8 cellular contexts compared by ENCODE assay signal in the genomic region with DNA sequence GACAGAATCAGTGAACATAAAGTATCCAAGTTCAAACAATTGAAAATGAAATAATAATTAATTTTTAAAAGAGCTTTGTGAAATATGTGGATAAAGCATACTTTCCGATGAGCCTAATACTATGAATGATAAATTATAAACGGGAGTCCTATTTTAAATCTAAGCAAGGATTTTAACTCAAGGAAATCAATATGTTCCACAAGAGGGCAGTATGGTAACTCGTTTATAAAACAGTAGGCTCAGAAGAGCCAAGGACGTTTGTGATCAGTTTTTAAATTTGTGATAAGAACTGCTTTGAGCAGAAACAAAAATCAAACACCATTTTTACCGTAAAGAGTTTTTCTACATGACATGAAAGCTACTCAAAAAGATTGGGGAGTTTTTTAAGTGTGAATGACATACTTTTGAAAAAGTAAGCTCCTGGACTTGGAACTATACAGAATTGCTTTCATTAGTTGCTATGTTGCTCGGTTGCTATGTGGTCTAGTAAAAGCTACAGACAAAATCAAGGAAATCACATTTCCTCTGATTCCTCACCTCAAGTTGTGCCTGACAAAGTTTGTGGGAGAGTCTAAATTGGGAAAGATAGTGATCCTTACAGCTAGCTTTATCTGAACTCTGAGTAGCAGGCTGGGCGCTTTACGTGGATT. TPM values are rescaled to one million over a fixed set of nuclear protein-coding genes. Genes with fewer than 3 reads are reported as not detected.
DNase-seq lines count a peak whose midpoint lies in the region; ATAC-seq and TF ChIP-seq lines count a peak whose summit lies in the region.
"Had no signal": no experiment of that assay in that cellular context is flagged by ENCODE, and none has a peak within 500 bp of the region (broad histone marks: within the 10 kb centered on the region; RNA-seq: fewer than 3 reads in every experiment).

No MANE protein-coding gene starts in this region.

- intact Hi-C loops in tibial artery (cut with DNase I; ENCODE audit: low total_unique reads): no loop called here

- ATAC-seq in GM18502 (IDR thresholded peaks at IDR 0.05; ENCODE audit: poor library complexity, unreplicated experiment): no peak

- H3K9ac ChIP-seq in adipocyte (ENCODE audit: low read length): no peak overlapping the region

- no peaks in the 10 kb centered on the region for H3K4me1 ChIP-seq in adipocyte (ENCODE audit: control insufficient read depth, insufficient read depth, low read length)
- no peaks in the 10 kb centered on the region for H3K4me1 ChIP-seq in hepatocyte (ENCODE audit: insufficient read depth)
- no peaks in the 10 kb centered on the region for H3K4me1 ChIP-seq in tibial artery

- H3K9me2 ChIP-seq in hepatocyte (replicated peaks; ENCODE audit: insufficient read depth): no peaks in the 10 kb centered on the region

- H3K36me3 ChIP-seq in adipocyte (ENCODE audit: control insufficient read depth, insufficient read depth, low read length, severe bottlenecking): no peaks in the 10 kb centered on the region
- no peaks in the 10 kb centered on the region for H3K36me3 ChIP-seq in hepatocyte (replicated peaks; ENCODE audit: insufficient read depth, low read depth)
- no peaks in the 10 kb centered on the region for H3K36me3 ChIP-seq in tibial artery

- H2AFZ ChIP-seq in hepatocyte: no peak overlapping the region

- peak; percentile 20 for DNase-seq in GF-D8 (lab: John Stamatoyannopoulos, UW)
- peak; percentile 54 for DNase-seq in MV-4-11 (lab: John Stamatoyannopoulos, UW)
- peak; percentile 87 for DNase-seq in adipocyte (ENCODE audit: low read depth)
- peak; percentile 72 for DNase-seq in hepatocyte (ENCODE audit: low spot score)
- no peak for DNase-seq in tibial artery
- DNase-seq in SKM-1 (lab: John Stamatoyannopoulos, UW; ENCODE audit: unreplicated experiment): no peak

- peaks cover 35% of the 10 kb centered on the region for H3K27me3 ChIP-seq in adipocyte (replicated peaks; ENCODE audit: control insufficient read depth, insufficient read depth, low read length)
- peaks cover 28% of the 10 kb centered on the region for H3K27me3 ChIP-seq in hepatocyte
- H3K27me3 ChIP-seq in tibial artery: peaks cover 0 to 30% of the 10 kb centered on the region in 2 donors

- H3K4me2 ChIP-seq in hepatocyte: no peak overlapping the region

- peak; percentile 59 for TF ChIP-seq CTCF in hepatocyte (IDR thresholded peaks at IDR 0.05; ENCODE audit: poor library complexity)
- TF ChIP-seq CTCF in tibial artery (IDR thresholded peaks at IDR 0.05): peak; percentile 43 to 52

- H3K27ac ChIP-seq in hepatocyte: no peak overlapping the region
- H3K27ac ChIP-seq in tibial artery: no peak overlapping the region

- H4K20me1 ChIP-seq in hepatocyte (ENCODE audit: insufficient read depth, poor library complexity, severe bottlenecking): no peaks in the 10 kb centered on the region

- 36% methylated on average over 8 of the region's 8 CpGs for WGBS in hepatocyte (ENCODE audit: low lambda C conversion rate, missing lambda C conversion rate)

- H3K9me3 ChIP-seq in adipocyte (ENCODE audit: control insufficient read depth, low read length): no peaks in the 10 kb centered on the region
- no peaks in the 10 kb centered on the region for H3K9me3 ChIP-seq in hepatocyte (ENCODE audit: low read depth)
- no peaks in the 10 kb centered on the region for H3K9me3 ChIP-seq in tibial artery

- no peaks in the 10 kb centered on the region for H3K79me2 ChIP-seq in hepatocyte

- H3K4me3 ChIP-seq in adipocyte (ENCODE audit: low read length): no peak overlapping the region
- no peak overlapping the region for H3K4me3 ChIP-seq in hepatocyte
- no peak overlapping the region for H3K4me3 ChIP-seq in tibial artery

RNA-seq across cellular contexts. Expression of a gene that starts 11.8 kb away (rescaled TPM):
- total RNA-seq in hepatocyte: 0.07 TPM in 1 of 2 replicates, not detected in the other
- not detected in 2 replicates for polyA plus RNA-seq in hepatocyte
- total RNA-seq: activated CD8-positive, alpha-beta memory T cell treated with anti-CD3 and anti-CD28 coated beads for 36 hours had no signal

Comparison
In these comparisons a context has a peak if more than half of its experiments do, and no peak if none do; other contexts are left out.
1. DNase-seq: peak in GF-D8 (single experiment), MV-4-11 (single experiment), adipocyte (single experiment) and hepatocyte (single experiment); none in tibial artery (0 of 2) and SKM-1 (single experiment).